In genomic region chr3:197465996-197466549, GRCh38 we compare ENCODE assay signal across 1 cellular context.
TF ChIP-seq lines count a peak whose summit lies in the region.

No MANE protein-coding gene starts in this region.

TF ChIP-seq in HepG2, 621 proteins besides CTCF, POLR2A, EP300 and RAD21 (continued from another document and continues in another):
- TF ChIP-seq ZNF275 (CRISPR knock-in tag; IDR thresholded peaks at IDR 0.05; ENCODE audit: borderline replicate concordance) (peak; percentile 41; the same call in 1 of the 2 replicates), JUND (CRISPR knock-in tag; IDR thresholded peaks at IDR 0.05) (0 out of 2 replicates have a peak, but pooled peaks have one; percentile 21), FOXP1 (IDR thresholded peaks at IDR 0.05) (no peak), FOXP1 (CRISPR knock-in tag; IDR thresholded peaks at IDR 0.05) (peak; percentile 37; the same call in 1 of the 2 replicates), FOXA3 (CRISPR knock-in tag; IDR thresholded peaks at IDR 0.05) (peak; percentile 75; the same call in 1 of the 2 replicates), SOX5 (CRISPR knock-in tag; IDR thresholded peaks at IDR 0.05; ENCODE audit: borderline replicate concordance) (peak; percentile 77), HDAC6 (IDR thresholded peaks at IDR 0.05; ENCODE audit: low read depth, low read length) (no peak), FOSL1 (CRISPR knock-in tag; IDR thresholded peaks at IDR 0.05; ENCODE audit: borderline replicate concordance) (0 out of 2 replicates have a peak, but pooled peaks have one; percentile 23), ATAD3A (CRISPR knock-in tag; IDR thresholded peaks at IDR 0.05) (no peak), TBX2 (CRISPR knock-in tag; IDR thresholded peaks at IDR 0.05; ENCODE audit: borderline replicate concordance) (peak; percentile 52; the same call in 1 of the 2 replicates), MEIS2 (CRISPR knock-in tag; IDR thresholded peaks at IDR 0.05) (peak; percentile 49; the same call in 1 of the 2 replicates), ZBTB7A (CRISPR knock-in tag; IDR thresholded peaks at IDR 0.05) (no peak), ARID3A (IDR thresholded peaks at IDR 0.05; ENCODE audit: low read depth, low read length) (0 out of 2 replicates have a peak, but pooled peaks have one; percentile 17), ZNF234 (CRISPR knock-in tag; conservative IDR thresholded peaks at IDR 0.05) (no peak), ZBTB43 (CRISPR knock-in tag; conservative IDR thresholded peaks at IDR 0.05) (peak; percentile 51; the same call in 1 of the 2 replicates), CBX5 (CRISPR knock-in tag; IDR thresholded peaks at IDR 0.05; ENCODE audit: borderline replicate concordance) (0 out of 2 replicates have a peak, but pooled peaks have one; percentile 15), ZNF362 (CRISPR knock-in tag; IDR thresholded peaks at IDR 0.05; ENCODE audit: borderline replicate concordance) (peak; percentile 22; the same call in 1 of the 2 replicates), ZNF333 (CRISPR knock-in tag; IDR thresholded peaks at IDR 0.05; ENCODE audit: borderline replicate concordance) (no peak), YEATS2 (CRISPR knock-in tag; IDR thresholded peaks at IDR 0.05; ENCODE audit: borderline replicate concordance) (0 out of 2 replicates have a peak, but pooled peaks have one; percentile 12), MLXIP (CRISPR knock-in tag; IDR thresholded peaks at IDR 0.05; ENCODE audit: borderline replicate concordance) (0 out of 2 replicates have a peak, but pooled peaks have one; percentile 7), GATA4 (IDR thresholded peaks at IDR 0.05; ENCODE audit: borderline replicate concordance, low read depth) (peak; percentile 63; the same call in 1 of the 2 replicates), DMAP1 (CRISPR knock-in tag; IDR thresholded peaks at IDR 0.05) (peak; percentile 44), BRCA1 (CRISPR knock-in tag; IDR thresholded peaks at IDR 0.05) (no peak), REST (IDR thresholded peaks at IDR 0.05; ENCODE audit: borderline replicate concordance in 1 of 2, low read depth in 1 of 2, low read length in 2 of 2) (peak in 1 of 2 experiments; percentile 45; a peak in 1 of 4 replicates), ZNF430 (CRISPR knock-in tag; IDR thresholded peaks at IDR 0.05) (no peak), GATAD1 (CRISPR knock-in tag; IDR thresholded peaks at IDR 0.05) (0 out of 2 replicates have a peak, but pooled peaks have one; percentile 20), FOXA1 (IDR thresholded peaks at IDR 0.05) (no peak), FOXA1 (CRISPR knock-in tag; IDR thresholded peaks at IDR 0.05) (peak; percentile 86), ADNP (CRISPR knock-in tag; IDR thresholded peaks at IDR 0.05) (peak; percentile 54; the same call in 1 of the 2 replicates), ZNF770 (CRISPR knock-in tag; IDR thresholded peaks at IDR 0.05) (peak; percentile 90), ZNF282 (IDR thresholded peaks at IDR 0.05; ENCODE audit: partially characterized antibody) (no peak), MED13 (CRISPR knock-in tag; IDR thresholded peaks at IDR 0.05) (peak; percentile 89), CREB1 (IDR thresholded peaks at IDR 0.05) (no peak), CREB1 (CRISPR knock-in tag; IDR thresholded peaks at IDR 0.05) (peak; percentile 45), FOXK1 (CRISPR knock-in tag; IDR thresholded peaks at IDR 0.05; ENCODE audit: borderline replicate concordance, low read depth) (peak; percentile 26; the same call in 1 of the 2 replicates), ATF2 (CRISPR knock-in tag; IDR thresholded peaks at IDR 0.05) (peak; percentile 78; the same call in 1 of the 2 replicates), ESRRA (CRISPR knock-in tag; IDR thresholded peaks at IDR 0.05; ENCODE audit: low read depth) (peak; percentile 67), BCL3 (CRISPR knock-in tag; IDR thresholded peaks at IDR 0.05) (no peak), CBX1 (IDR thresholded peaks at IDR 0.05; ENCODE audit: low read depth) (peak; percentile 46), ZXDC (CRISPR knock-in tag; IDR thresholded peaks at IDR 0.05) (0 out of 2 replicates have a peak, but pooled peaks have one; percentile 15), NRL (CRISPR knock-in tag; IDR thresholded peaks at IDR 0.05; ENCODE audit: borderline replicate concordance) (no peak)
